8 cellular contexts compared by ENCODE assay signal in the genomic region with DNA sequence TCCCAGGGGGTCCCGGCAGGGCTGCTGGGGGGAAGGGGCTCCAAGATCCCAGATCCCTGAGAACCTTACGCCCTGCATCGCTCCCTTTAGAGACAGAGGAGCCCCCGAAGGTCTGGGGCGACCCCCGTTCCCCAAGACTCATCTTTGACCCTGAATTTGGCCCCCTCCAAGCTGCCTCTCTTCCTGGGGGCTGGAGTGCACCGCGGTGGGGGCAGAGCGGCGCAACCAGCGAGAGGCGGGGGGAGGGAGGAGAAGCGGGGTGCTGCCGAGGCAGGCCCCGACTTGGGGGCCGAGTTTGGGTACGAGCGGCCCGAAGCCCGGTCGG. TPM values are rescaled to one million over a fixed set of nuclear protein-coding genes. Genes with fewer than 3 reads are reported as not detected.
DNase-seq lines count a peak whose midpoint lies in the region; ATAC-seq and TF ChIP-seq lines count a peak whose summit lies in the region.

No MANE protein-coding gene starts in this region.

- H3K4me1 Mint-ChIP-seq in CD8-positive, alpha-beta T cell (ENCODE audit: low read depth): peaks cover 26% of the 10 kb centered on the region

- POLR2A ChIA-PET in CD8-positive, alpha-beta T cell (lab: Charles Lee): no interaction called here

- CTCF ChIA-PET in CD8-positive, alpha-beta T cell (lab: Charles Lee): interaction anchor here (0.6 kb wide), 1 partner anchor 17 kb away, joined by 4 read pairs; no protein-coding TSS in a partner anchor

- no peak overlapping the region for H3K27ac Mint-ChIP-seq in CD8-positive, alpha-beta T cell

- no peak for TF ChIP-seq POLR2A in esophagus muscularis mucosa (IDR thresholded peaks at IDR 0.05; ENCODE audit: low read depth)
- no peak for TF ChIP-seq POLR2A in ovary (IDR thresholded peaks at IDR 0.05)

- no peaks in the 10 kb centered on the region for H3K27me3 ChIP-seq in CD8-positive, alpha-beta T cell (ENCODE audit: insufficient read depth, low read length)
- H3K27me3 ChIP-seq in RWPE2 (ENCODE audit: insufficient read depth, poor library complexity, severe bottlenecking): no peaks in the 10 kb centered on the region
- peaks cover 0 to 9% (median 0%) of the 10 kb centered on the region in 4 donors for H3K27me3 ChIP-seq in esophagus muscularis mucosa
- H3K27me3 ChIP-seq in ovary: no peaks in the 10 kb centered on the region

- H3K27me3 Mint-ChIP-seq in CD8-positive, alpha-beta T cell (ENCODE audit: low read depth): no peaks in the 10 kb centered on the region

- H3K4me1 ChIP-seq in CD8-positive, alpha-beta T cell (ENCODE audit: insufficient read depth, low read length): peaks cover 33% of the 10 kb centered on the region
- peaks cover 6% of the 10 kb centered on the region for H3K4me1 ChIP-seq in RWPE2 (ENCODE audit: insufficient read depth, poor library complexity, severe bottlenecking)
- H3K4me1 ChIP-seq in esophagus muscularis mucosa: peaks cover 37 to 50% (median 45%) of the 10 kb centered on the region in 4 donors
- H3K4me1 ChIP-seq in ovary (ENCODE audit: insufficient read depth): peaks cover 7% of the 10 kb centered on the region

- TF ChIP-seq EP300 in esophagus muscularis mucosa (IDR thresholded peaks at IDR 0.05) (no peak), ovary (IDR thresholded peaks at IDR 0.05) (no peak)

- no peak for DNase-seq in CD8-positive, alpha-beta T cell
- no peak for DNase-seq in RWPE2 (ENCODE audit: low spot score)
- DNase-seq in esophagus muscularis mucosa (ENCODE audit: extremely low spot score): no peak
- DNase-seq in ovary: no peak
- no peak for DNase-seq in NCI-H345 (lab: John Stamatoyannopoulos, UW)

- no peaks in the 10 kb centered on the region for H3K36me3 ChIP-seq in CD8-positive, alpha-beta T cell (ENCODE audit: insufficient read depth, low read length)
- H3K36me3 ChIP-seq in RWPE2 (ENCODE audit: low read depth): no peaks in the 10 kb centered on the region
- no peaks in the 10 kb centered on the region for H3K36me3 ChIP-seq in esophagus muscularis mucosa
- no peaks in the 10 kb centered on the region for H3K36me3 ChIP-seq in ovary

- no peak for TF ChIP-seq CTCF in CD8-positive, alpha-beta T cell (IDR thresholded peaks at IDR 0.05)
- TF ChIP-seq CTCF in RWPE2 (IDR thresholded peaks at IDR 0.05; ENCODE audit: poor library complexity, severe bottlenecking) (no peak), esophagus muscularis mucosa (IDR thresholded peaks at IDR 0.05) (no peak), ovary (IDR thresholded peaks at IDR 0.05) (no peak)

- peak overlapping the region; percentile 30 for H3K4me3 ChIP-seq in CD8-positive, alpha-beta T cell (ENCODE audit: low read depth, low read length)
- H3K4me3 ChIP-seq in RWPE2 (ENCODE audit: severe bottlenecking) (peak overlapping the region; percentile 58), esophagus muscularis mucosa (peak overlapping the region; percentile 59 to 70 (median 66)), ovary (peak overlapping the region; percentile 53)

- 3% methylated on average over 14 of the region's 21 CpGs for WGBS in esophagus muscularis mucosa
- 1 to 3% (median 1%) methylated on average over 19 to 21 of the region's 21 CpGs for WGBS in ovary, 3 donors

- intact Hi-C loops in CD8-positive, alpha-beta T cell (cut with DNase I, micrococcal nuclease): no loop called here
- intact Hi-C loops in esophagus muscularis mucosa (cut with DNase I) (no loop called here), ovary (cut with DNase I) (loop anchor here in 1 of 4 donors (10.0 kb wide), 1 partner anchor 58 kb away; the partner anchor contains the start of genes NOL9 and TAS1R1)

- H3K36me3 Mint-ChIP-seq in CD8-positive, alpha-beta T cell: no peaks in the 10 kb centered on the region

- H3K4me3 Mint-ChIP-seq in CD8-positive, alpha-beta T cell: peak overlapping the region; percentile 71

- no peak overlapping the region for H3K27ac ChIP-seq in CD8-positive, alpha-beta T cell (ENCODE audit: low read depth, low read length)
- H3K27ac ChIP-seq in RWPE2 (ENCODE audit: poor library complexity, severe bottlenecking): peak overlapping the region; percentile 34
- peak overlapping the region; percentile 68 to 73 (median 72) for H3K27ac ChIP-seq in esophagus muscularis mucosa (replicated peaks in 1 of 4)
- peak overlapping the region in 1 of 2 donors; percentile 7 for H3K27ac ChIP-seq in ovary

- ATAC-seq in CD8-positive, alpha-beta T cell: no peak
- ATAC-seq in RWPE2 (ENCODE audit: low read depth) (no peak), GM21825 (IDR thresholded peaks at IDR 0.05; ENCODE audit: unreplicated experiment) (no peak), GM21390 (IDR thresholded peaks at IDR 0.05; ENCODE audit: unreplicated experiment) (no peak), GM19452 (IDR thresholded peaks at IDR 0.05; ENCODE audit: unreplicated experiment) (no peak)

- H3K9me3 ChIP-seq in CD8-positive, alpha-beta T cell (ENCODE audit: low read length): no peaks in the 10 kb centered on the region
- H3K9me3 ChIP-seq in RWPE2 (ENCODE audit: severe bottlenecking) (no peaks in the 10 kb centered on the region), esophagus muscularis mucosa (no peaks in the 10 kb centered on the region), ovary (no peaks in the 10 kb centered on the region)

- no peaks in the 10 kb centered on the region for H3K9me3 Mint-ChIP-seq in CD8-positive, alpha-beta T cell

RNA-seq across cellular contexts. Expression of gene PLEKHG5, which starts 5.4 kb away (rescaled TPM):
- 1 to 10 TPM; 4.0 to 5.0 TPM for total RNA-seq in CD8-positive, alpha-beta T cell
- 10 to 100 TPM in 2 of 4 donors, 1 to 10 TPM in 2; 5.8 to 18.1 (median 12.0) TPM for total RNA-seq in esophagus muscularis mucosa
- 10 to 100 TPM in 3 of 7 donors, 1 to 10 TPM in 4; 6.2 to 13.1 (median 9.4) TPM for total RNA-seq in ovary
- polyA plus RNA-seq in ovary: 10 to 100 TPM in 1 of 2 donors, 1 to 10 TPM in 1; 2.0 to 10.2 TPM

RNA-seq across cellular contexts. Expression of gene TNFRSF25, which starts 30.9 kb away (rescaled TPM):
- total RNA-seq in CD8-positive, alpha-beta T cell: 100 to 1,000 TPM; 178 to 185 TPM
- total RNA-seq in esophagus muscularis mucosa (1 to 10 TPM; 2.5 to 9.1 (median 9.1) TPM), ovary (10 to 100 TPM in 2 of 7 donors, 1 to 10 TPM in 5; 4.9 to 13.1 (median 7.7) TPM)
- 1 to 10 TPM; 1.7 to 9.4 TPM for polyA plus RNA-seq in ovary

RNA-seq across cellular contexts. Expression of gene NOL9, which starts 57.5 kb away (rescaled TPM):
- 10 to 100 TPM; 67.9 to 71.8 TPM for total RNA-seq in CD8-positive, alpha-beta T cell
- 10 to 100 TPM; 16.6 to 25.0 (median 21.1) TPM for total RNA-seq in esophagus muscularis mucosa
- total RNA-seq in ovary: 10 to 100 TPM; 12.6 to 38.9 (median 30.0) TPM
- 10 to 100 TPM in 1 of 2 donors, 1 to 10 TPM in 1; 7.2 to 15.5 TPM for polyA plus RNA-seq in ovary

RNA-seq across cellular contexts. Expression of gene TAS1R1, which starts 58.3 kb away (rescaled TPM):
- not detected for total RNA-seq in CD8-positive, alpha-beta T cell
- not detected for total RNA-seq in esophagus muscularis mucosa
- total RNA-seq in ovary: under 1 TPM in 5 of 7 donors, not detected in 2; 0.20 to 0.42 (median 0.33) TPM
- under 1 TPM in 1 of 2 donors, not detected in 1; 0.74 TPM for polyA plus RNA-seq in ovary

Comparison
In these comparisons a context has a peak if more than half of its experiments do, and no peak if none do; other contexts are left out.
1. RNA of gene TNFRSF25, which starts 30.9 kb away (total RNA-seq): 178 to 185 TPM in CD8-positive, alpha-beta T cell; 2.5 to 9.1 TPM in esophagus muscularis mucosa and 4.9 to 13.1 TPM in ovary; every median in the first group is over 10 times any median in the second.
2. Peak in every context shown above with its lines, with median percentiles within 50 percentile points of each other: H3K4me3 ChIP-seq.